Comparison of ENCODE assay signal across 7 cellular contexts in the genomic region with DNA sequence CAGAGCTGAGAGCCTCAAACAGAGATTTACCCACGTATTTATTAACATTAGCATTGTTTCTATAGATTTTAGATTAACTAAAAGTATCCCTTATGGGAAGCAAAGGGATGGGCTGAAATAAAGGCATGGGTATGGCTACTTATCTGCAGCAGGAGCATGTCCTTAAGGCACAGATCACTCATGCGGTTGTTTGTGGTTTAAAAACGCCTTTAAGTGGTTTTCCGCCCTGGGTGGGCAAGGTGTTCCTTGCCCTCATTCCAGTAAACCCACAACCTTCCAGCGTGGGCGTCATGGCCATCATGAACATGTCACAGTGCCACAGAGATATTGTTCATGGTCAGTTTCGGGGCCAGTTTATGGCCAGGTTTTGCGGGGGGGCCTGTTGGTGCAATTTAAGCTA. TPM values are rescaled to one million over a fixed set of nuclear protein-coding genes. Genes with fewer than 3 reads are reported as not detected.
"Had no signal": no experiment of that assay in that cellular context is flagged by ENCODE, and none has a peak within 500 bp of the region (broad histone marks: within the 10 kb centered on the region; RNA-seq: fewer than 3 reads in every experiment).

No MANE protein-coding gene starts in this region.

RNA-seq across cellular contexts. Expression of a gene that starts 18.2 kb away (rescaled TPM):
- total RNA-seq: GM23248, H4, H7, HFFc6, HT-29, IMR-90, K562 had no signal
- polyA plus RNA-seq: K562 had no signal
